ENCODE assay signal across 1 cellular context in genomic region chr3:71580636-71581215, GRCh38.
TF ChIP-seq lines count a peak whose summit lies in the region.

No MANE protein-coding gene starts in this region.

TF ChIP-seq in HEK293, 187 proteins besides CTCF, POLR2A, EP300 and RAD21 (continued from another document):
- TF ChIP-seq ELK4 (IDR thresholded peaks at IDR 0.05; ENCODE audit: borderline replicate concordance, low read depth, low read length) (no peak), ZNF18 (tag by site-specific recombination; IDR thresholded peaks at IDR 0.05) (no peak), ZNF146 (tag by site-specific recombination; IDR thresholded peaks at IDR 0.05) (no peak), ZNF791 (tag by site-specific recombination; IDR thresholded peaks at IDR 0.05) (no peak)
